Comparison of ENCODE assay signal across 20 cellular contexts in the genomic region with DNA sequence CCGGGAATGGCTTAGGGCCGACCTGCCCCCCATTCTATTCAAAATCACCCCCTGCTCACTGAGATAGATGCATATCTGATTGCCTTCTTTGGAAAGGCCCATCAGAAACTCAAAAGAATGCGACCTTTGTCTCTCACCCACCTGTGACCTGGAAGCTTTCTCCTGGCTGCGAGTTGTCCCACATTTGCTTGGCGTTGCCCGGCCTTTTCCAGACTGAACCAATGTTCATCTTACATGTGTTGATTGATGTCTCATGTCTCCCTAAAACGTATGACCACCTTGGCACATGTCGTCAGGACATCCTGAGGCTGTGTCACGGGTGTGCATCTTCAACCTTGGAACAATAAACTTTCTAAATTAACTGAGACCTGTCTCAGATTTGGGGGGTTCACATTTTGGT.
"Had no signal": no experiment of that assay in that cellular context is flagged by ENCODE, and none has a peak within 500 bp of the region (broad histone marks: within the 10 kb centered on the region; RNA-seq: fewer than 3 reads in every experiment).

No MANE protein-coding gene starts in this region.

- H3K4me3 Mint-ChIP-seq: activated CD4-positive, alpha-beta memory T cell treated with anti-CD3 and anti-CD28 coated beads, Interleukin-2, amount 10 ng/mL, durations not matched to agents 7 days and 5 days; activated naive CD4-positive, alpha-beta T cell treated with anti-CD3 and anti-CD28 coated beads, Interleukin-2, amount 10 ng/mL, durations not matched to agents 7 days and 5 days; activated naive CD8-positive, alpha-beta T cell treated with anti-CD3 and anti-CD28 coated beads, Interleukin-2, amount 50 U/mL, for 24 hours; activated T-cell treated with anti-CD3 and anti-CD28 coated beads, Interleukin-2, amount 50 U/mL, for 4 hours; brain; natural killer cell treated with Interleukin-12 subunit alpha and Interleukin-12 subunit beta and Interleukin-15 and Interleukin-18, amount 100 ng/mL, for 72 hours; stimulated activated naive CD8-positive, alpha-beta T cell treated with anti-CD3 and anti-CD28 coated beads, Interleukin-15, amount 100 ng/mL, for 72 hours had no signal

- H3K27ac ChIP-seq: esophagus muscularis mucosa, heart right ventricle, skin epidermis, upper lobe of left lung had no signal

- FAIRE-seq: endometrium, TTC549 had no signal

- H3K4me1 Mint-ChIP-seq: activated naive CD4-positive, alpha-beta T cell treated with anti-CD3 and anti-CD28 coated beads, Interleukin-2, amount 10 ng/mL, durations not matched to agents 7 days and 5 days had no signal

- H3K9me3 Mint-ChIP-seq: activated naive CD8-positive, alpha-beta T cell treated with anti-CD3 and anti-CD28 coated beads, Interleukin-2, amount 50 U/mL, for 24 hours; activated T-cell treated with anti-CD3 and anti-CD28 coated beads, Interleukin-2, amount 50 U/mL, for 4 hours; natural killer cell treated with Interleukin-12 subunit alpha and Interleukin-12 subunit beta and Interleukin-15 and Interleukin-18, amount 100 ng/mL, for 72 hours; stimulated activated naive CD8-positive, alpha-beta T cell treated with anti-CD3 and anti-CD28 coated beads, Interleukin-15, amount 100 ng/mL, for 72 hours had no signal

- H3K36me3 Mint-ChIP-seq: natural killer cell treated with Interleukin-12 subunit alpha and Interleukin-12 subunit beta and Interleukin-15 and Interleukin-18, amount 100 ng/mL, for 72 hours had no signal

- H3K9me3 ChIP-seq: colonic mucosa, esophagus muscularis mucosa, heart right ventricle, upper lobe of left lung had no signal

- H3K4me3 ChIP-seq: colonic mucosa, esophagus muscularis mucosa, heart right ventricle, skin epidermis, upper lobe of left lung had no signal

- H3K4me1 ChIP-seq: colonic mucosa, esophagus muscularis mucosa, heart right ventricle had no signal

- H3K27me3 Mint-ChIP-seq: activated CD4-positive, alpha-beta memory T cell treated with anti-CD3 and anti-CD28 coated beads, Interleukin-2, amount 10 ng/mL, durations not matched to agents 7 days and 5 days; activated naive CD4-positive, alpha-beta T cell treated with anti-CD3 and anti-CD28 coated beads, Interleukin-2, amount 10 ng/mL, durations not matched to agents 7 days and 5 days; activated naive CD8-positive, alpha-beta T cell treated with anti-CD3 and anti-CD28 coated beads, Interleukin-2, amount 50 U/mL, for 24 hours; brain; natural killer cell treated with Interleukin-12 subunit alpha and Interleukin-12 subunit beta and Interleukin-15 and Interleukin-18, amount 100 ng/mL, for 72 hours; stimulated activated naive CD8-positive, alpha-beta T cell treated with anti-CD3 and anti-CD28 coated beads, Interleukin-15, amount 100 ng/mL, for 72 hours had no signal

- H3K36me3 ChIP-seq: colonic mucosa had no signal

- DNase-seq: activated CD4-positive, alpha-beta memory T cell treated with anti-CD3 and anti-CD28 coated beads, Interleukin-2, amount 10 ng/mL, durations not matched to agents 7 days and 5 days; activated CD4-positive, alpha-beta T cell treated with anti-CD3 and anti-CD28 coated beads for 48 hours; activated CD4-positive, CD25-positive, alpha-beta regulatory T cell; activated effector memory CD4-positive, alpha-beta T cell treated with Interleukin-2 at 50 U/mL for 16 hours; activated naive CD4-positive, alpha-beta T cell treated with anti-CD3 and anti-CD28 coated beads, Interleukin-2, amount 10 ng/mL, durations not matched to agents 7 days and 5 days; activated naive CD8-positive, alpha-beta T cell treated with anti-CD3 and anti-CD28 coated beads, Interleukin-2, amount 50 U/mL, for 24 hours; activated T-cell treated with anti-CD3 and anti-CD28 coated beads, Interleukin-2, amount 50 U/mL, for 4 hours; anterior cingulate cortex; caudate nucleus; colonic mucosa; heart right ventricle; stimulated activated naive CD8-positive, alpha-beta T cell treated with anti-CD3 and anti-CD28 coated beads, Interleukin-15, amount 100 ng/mL, for 72 hours; SW 1271 had no signal

- H3K27ac Mint-ChIP-seq: activated CD4-positive, alpha-beta memory T cell treated with anti-CD3 and anti-CD28 coated beads, Interleukin-2, amount 10 ng/mL, durations not matched to agents 7 days and 5 days; activated naive CD4-positive, alpha-beta T cell treated with anti-CD3 and anti-CD28 coated beads, Interleukin-2, amount 10 ng/mL, durations not matched to agents 7 days and 5 days; activated naive CD8-positive, alpha-beta T cell treated with anti-CD3 and anti-CD28 coated beads, Interleukin-2, amount 50 U/mL, for 24 hours; natural killer cell treated with Interleukin-12 subunit alpha and Interleukin-12 subunit beta and Interleukin-15 and Interleukin-18, amount 100 ng/mL, for 72 hours had no signal

- H3K27me3 ChIP-seq: colonic mucosa, esophagus muscularis mucosa, heart right ventricle, upper lobe of left lung had no signal

- ATAC-seq: activated naive CD8-positive, alpha-beta T cell treated with anti-CD3 and anti-CD28 coated beads, Interleukin-2, amount 50 U/mL, for 24 hours; activated T-cell treated with anti-CD3 and anti-CD28 coated beads, Interleukin-2, amount 50 U/mL, for 4 hours; natural killer cell treated with Interleukin-12 subunit alpha and Interleukin-12 subunit beta and Interleukin-15 and Interleukin-18, amount 100 ng/mL, for 72 hours; stimulated activated naive CD8-positive, alpha-beta T cell treated with anti-CD3 and anti-CD28 coated beads, Interleukin-15, amount 100 ng/mL, for 72 hours had no signal
